In the genomic region with DNA sequence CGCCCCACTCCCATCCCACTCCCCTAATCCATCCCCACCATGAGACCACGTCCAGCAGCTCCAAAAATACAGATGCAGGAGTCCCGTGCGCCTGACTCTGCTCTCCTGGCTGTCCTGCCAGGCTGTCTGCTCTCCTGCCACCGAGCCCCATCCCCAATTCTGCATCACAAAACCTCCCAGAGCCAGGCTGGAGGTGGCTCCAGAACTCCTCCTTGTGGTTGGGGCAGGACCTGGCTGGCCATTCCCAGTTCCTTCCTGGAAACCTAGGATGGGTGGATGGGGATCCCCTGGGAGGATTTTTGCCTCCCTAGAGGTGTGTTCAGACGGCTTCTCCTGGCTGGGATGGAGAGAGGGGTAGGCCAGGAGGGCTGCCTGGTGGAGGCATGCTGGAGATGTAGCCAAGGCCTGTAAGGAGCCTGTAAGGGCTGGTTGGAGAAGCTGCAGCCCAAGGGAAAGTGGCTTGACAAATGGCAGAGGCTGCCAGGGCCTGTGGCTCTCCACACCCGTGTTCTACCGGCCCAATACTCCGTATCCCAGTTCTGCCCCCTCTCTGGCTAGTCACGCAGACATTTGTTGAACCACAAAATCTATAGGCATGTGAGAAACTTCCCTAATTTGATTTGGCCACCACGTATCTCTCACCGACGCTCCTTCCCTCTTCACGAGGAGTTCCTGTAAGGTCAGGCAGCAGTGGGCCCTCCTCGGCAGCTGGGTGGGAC, we compare ENCODE assay signal across 1 cellular context.
TF ChIP-seq lines count a peak whose summit lies in the region.

No MANE protein-coding gene starts in this region.

TF ChIP-seq in WTC11, 78 proteins besides CTCF, POLR2A, EP300 and RAD21 (continued from another document):
- TF ChIP-seq, protein P1, sequence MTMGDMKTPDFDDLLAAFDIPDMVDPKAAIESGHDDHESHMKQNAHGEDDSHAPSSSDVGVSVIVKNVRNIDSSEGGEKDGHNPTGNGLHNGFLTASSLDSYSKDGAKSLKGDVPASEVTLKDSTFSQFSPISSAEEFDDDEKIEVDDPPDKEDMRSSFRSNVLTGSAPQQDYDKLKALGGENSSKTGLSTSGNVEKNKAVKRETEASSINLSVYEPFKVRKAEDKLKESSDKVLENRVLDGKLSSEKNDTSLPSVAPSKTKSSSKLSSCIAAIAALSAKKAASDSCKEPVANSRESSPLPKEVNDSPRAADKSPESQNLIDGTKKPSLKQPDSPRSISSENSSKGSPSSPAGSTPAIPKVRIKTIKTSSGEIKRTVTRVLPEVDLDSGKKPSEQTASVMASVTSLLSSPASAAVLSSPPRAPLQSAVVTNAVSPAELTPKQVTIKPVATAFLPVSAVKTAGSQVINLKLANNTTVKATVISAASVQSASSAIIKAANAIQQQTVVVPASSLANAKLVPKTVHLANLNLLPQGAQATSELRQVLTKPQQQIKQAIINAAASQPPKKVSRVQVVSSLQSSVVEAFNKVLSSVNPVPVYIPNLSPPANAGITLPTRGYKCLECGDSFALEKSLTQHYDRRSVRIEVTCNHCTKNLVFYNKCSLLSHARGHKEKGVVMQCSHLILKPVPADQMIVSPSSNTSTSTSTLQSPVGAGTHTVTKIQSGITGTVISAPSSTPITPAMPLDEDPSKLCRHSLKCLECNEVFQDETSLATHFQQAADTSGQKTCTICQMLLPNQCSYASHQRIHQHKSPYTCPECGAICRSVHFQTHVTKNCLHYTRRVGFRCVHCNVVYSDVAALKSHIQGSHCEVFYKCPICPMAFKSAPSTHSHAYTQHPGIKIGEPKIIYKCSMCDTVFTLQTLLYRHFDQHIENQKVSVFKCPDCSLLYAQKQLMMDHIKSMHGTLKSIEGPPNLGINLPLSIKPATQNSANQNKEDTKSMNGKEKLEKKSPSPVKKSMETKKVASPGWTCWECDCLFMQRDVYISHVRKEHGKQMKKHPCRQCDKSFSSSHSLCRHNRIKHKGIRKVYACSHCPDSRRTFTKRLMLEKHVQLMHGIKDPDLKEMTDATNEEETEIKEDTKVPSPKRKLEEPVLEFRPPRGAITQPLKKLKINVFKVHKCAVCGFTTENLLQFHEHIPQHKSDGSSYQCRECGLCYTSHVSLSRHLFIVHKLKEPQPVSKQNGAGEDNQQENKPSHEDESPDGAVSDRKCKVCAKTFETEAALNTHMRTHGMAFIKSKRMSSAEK (CRISPR knock-in tag; IDR thresholded peaks at IDR 0.05; ENCODE audit: borderline replicate concordance): no peak
- TF ChIP-seq, protein P2, sequence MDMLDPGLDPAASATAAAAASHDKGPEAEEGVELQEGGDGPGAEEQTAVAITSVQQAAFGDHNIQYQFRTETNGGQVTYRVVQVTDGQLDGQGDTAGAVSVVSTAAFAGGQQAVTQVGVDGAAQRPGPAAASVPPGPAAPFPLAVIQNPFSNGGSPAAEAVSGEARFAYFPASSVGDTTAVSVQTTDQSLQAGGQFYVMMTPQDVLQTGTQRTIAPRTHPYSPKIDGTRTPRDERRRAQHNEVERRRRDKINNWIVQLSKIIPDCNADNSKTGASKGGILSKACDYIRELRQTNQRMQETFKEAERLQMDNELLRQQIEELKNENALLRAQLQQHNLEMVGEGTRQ (CRISPR knock-in tag; IDR thresholded peaks at IDR 0.05): no peak
- TF ChIP-seq SOX15 (CRISPR knock-in tag; IDR thresholded peaks at IDR 0.05) (no peak), ATF2 (CRISPR knock-in tag; IDR thresholded peaks at IDR 0.05; ENCODE audit: borderline replicate concordance, low read depth) (no peak), ZNF232 (CRISPR knock-in tag; IDR thresholded peaks at IDR 0.05) (no peak), RORB (CRISPR knock-in tag; IDR thresholded peaks at IDR 0.05) (no peak), EMX1 (CRISPR knock-in tag; IDR thresholded peaks at IDR 0.05) (no peak), FOXP1 (CRISPR knock-in tag; IDR thresholded peaks at IDR 0.05; ENCODE audit: borderline replicate concordance) (no peak), PRRX2 (CRISPR knock-in tag; IDR thresholded peaks at IDR 0.05) (no peak), MXD4 (CRISPR knock-in tag; IDR thresholded peaks at IDR 0.05; ENCODE audit: borderline replicate concordance) (no peak), ZNF317 (CRISPR knock-in tag; IDR thresholded peaks at IDR 0.05; ENCODE audit: borderline replicate concordance, low read depth) (no peak), ZBTB21 (CRISPR knock-in tag; IDR thresholded peaks at IDR 0.05; ENCODE audit: borderline replicate concordance) (no peak), JAZF1 (CRISPR knock-in tag; IDR thresholded peaks at IDR 0.05) (no peak), NFE2L1 (CRISPR knock-in tag; IDR thresholded peaks at IDR 0.05) (no peak)
